ENCODE assay signal across 10 cellular contexts in the genomic region with DNA sequence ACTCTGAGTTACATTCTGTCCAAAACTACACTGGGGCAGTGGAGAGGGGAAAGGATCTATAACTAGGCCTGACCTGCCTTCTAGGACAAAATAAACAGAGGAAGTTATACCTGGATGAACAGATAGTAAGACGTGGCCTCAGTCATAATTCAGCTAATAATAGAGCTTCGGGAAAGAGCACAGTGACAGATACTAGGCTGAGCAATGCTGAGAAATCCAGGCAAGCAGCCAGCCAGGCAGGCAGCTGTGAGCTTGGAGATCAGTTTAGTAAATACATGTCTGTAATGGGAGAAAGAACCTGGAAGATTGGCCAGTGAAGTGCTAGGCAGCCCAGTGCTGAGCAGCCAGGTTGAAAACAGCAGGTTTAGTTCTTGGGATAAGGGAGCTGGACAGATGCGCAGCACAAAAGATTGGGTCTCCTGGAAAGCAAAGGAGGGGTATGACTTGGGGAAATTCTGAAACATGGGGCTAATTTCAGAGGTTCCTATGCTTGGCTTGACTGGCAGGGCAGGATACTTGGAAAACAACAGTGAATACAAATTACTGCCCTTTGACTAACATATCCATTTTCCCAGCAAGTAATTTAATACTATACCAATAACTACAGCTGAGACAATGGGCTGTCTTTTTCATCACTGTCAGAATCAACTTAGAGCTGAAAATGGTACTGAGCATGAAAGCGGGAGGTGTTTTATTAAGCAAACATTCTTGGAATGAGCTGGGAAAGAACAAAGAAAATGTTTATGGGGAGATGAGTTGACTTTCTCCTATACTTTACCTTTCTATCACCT.
DNase-seq lines count a peak whose midpoint lies in the region; ATAC-seq and TF ChIP-seq lines count a peak whose summit lies in the region.
"Had no signal": no experiment of that assay in that cellular context is flagged by ENCODE, and none has a peak within 500 bp of the region (broad histone marks: within the 10 kb centered on the region; RNA-seq: fewer than 3 reads in every experiment).

No MANE protein-coding gene starts in this region.

- no peaks in the 10 kb centered on the region for H4K20me1 ChIP-seq in hepatocyte (ENCODE audit: insufficient read depth, poor library complexity, severe bottlenecking)

- intact Hi-C loops in thyroid gland (cut with DNase I) = no loop called here
- intact Hi-C loops in lower lobe of right lung (cut with DNase I) = no loop called here

- ATAC-seq in HG03460 (IDR thresholded peaks at IDR 0.05; ENCODE audit: unreplicated experiment) (no peak), GM21360 (IDR thresholded peaks at IDR 0.05; ENCODE audit: unreplicated experiment) (no peak), lower lobe of right lung (no peak)

- peak overlapping the region; percentile 16 for H2AFZ ChIP-seq in hepatocyte

- H3K9me3 ChIP-seq in hepatocyte (ENCODE audit: low read depth) (no peaks in the 10 kb centered on the region), thyroid gland (no peaks in the 10 kb centered on the region), lower lobe of right lung (no peaks in the 10 kb centered on the region)

- peak; percentile 91 for DNase-seq in NCI-H1105 (lab: John Stamatoyannopoulos, UW)
- peak; percentile 36 for DNase-seq in amniotic epithelial cell (ENCODE audit: low read depth)
- DNase-seq in hepatocyte (ENCODE audit: low spot score) = peak; percentile 47
- peak; percentile 10 to 38 for DNase-seq in thyroid gland
- DNase-seq in middle frontal gyrus (ENCODE audit: extremely low spot score, low spot score) = no peak
- no peak for DNase-seq in lower lobe of right lung
- DNase-seq: activated CD4-positive, alpha-beta T cell treated with anti-CD3 and anti-CD28 coated beads for 4 hours; naive B cell had no signal

- no peaks in the 10 kb centered on the region for H3K9me2 ChIP-seq in hepatocyte (replicated peaks; ENCODE audit: insufficient read depth)

- H3K36me3 ChIP-seq in hepatocyte (replicated peaks; ENCODE audit: insufficient read depth, low read depth) = no peaks in the 10 kb centered on the region
- H3K36me3 ChIP-seq in thyroid gland = no peaks in the 10 kb centered on the region
- no peaks in the 10 kb centered on the region for H3K36me3 ChIP-seq in lower lobe of right lung

- H3K4me3 ChIP-seq in hepatocyte (no peak overlapping the region), thyroid gland (replicated peaks in 1 of 3) (no peak overlapping the region), lower lobe of right lung (no peak overlapping the region)

- H3K4me1 ChIP-seq in hepatocyte (ENCODE audit: insufficient read depth) = no peaks in the 10 kb centered on the region
- no peaks in the 10 kb centered on the region for H3K4me1 ChIP-seq in thyroid gland
- no peaks in the 10 kb centered on the region for H3K4me1 ChIP-seq in lower lobe of right lung

- no peak for TF ChIP-seq POLR2A in thyroid gland (IDR thresholded peaks at IDR 0.05)

- TF ChIP-seq CTCF in hepatocyte (IDR thresholded peaks at IDR 0.05; ENCODE audit: poor library complexity) (no peak), thyroid gland (IDR thresholded peaks at IDR 0.05) (no peak), lower lobe of right lung (IDR thresholded peaks at IDR 0.05) (no peak)

- H3K27me3 ChIP-seq in hepatocyte (no peaks in the 10 kb centered on the region), thyroid gland (no peaks in the 10 kb centered on the region), lower lobe of right lung (ENCODE audit: low read depth) (no peaks in the 10 kb centered on the region)

- H3K27ac ChIP-seq in hepatocyte (peak overlapping the region; percentile 9), thyroid gland (no peak overlapping the region), lower lobe of right lung (no peak overlapping the region)

- WGBS in hepatocyte (ENCODE audit: low lambda C conversion rate, missing lambda C conversion rate) = 43% methylated on average over 4 of the region's 4 CpGs
- 47 to 50% methylated on average over 4 of the region's 4 CpGs for WGBS in thyroid gland, 2 donors

- H3K4me2 ChIP-seq in hepatocyte = no peak overlapping the region

- no peaks in the 10 kb centered on the region for H3K79me2 ChIP-seq in hepatocyte

Comparison
In these comparisons a context has a peak if more than half of its experiments do, and no peak if none do; other contexts are left out.
1. DNase-seq: peak in NCI-H1105 (single experiment), amniotic epithelial cell (single experiment), hepatocyte (single experiment) and thyroid gland (2 of 2); none in middle frontal gyrus (single experiment) and lower lobe of right lung (single experiment).